Comparison of ENCODE assay signal across 10 cellular contexts in genomic region chr11:68635172-68635571, GRCh38. TPM values are rescaled to one million over a fixed set of nuclear protein-coding genes. Genes with fewer than 3 reads are reported as not detected.
DNase-seq lines count a peak whose midpoint lies in the region; ATAC-seq and TF ChIP-seq lines count a peak whose summit lies in the region.
"Not testable (repeated sequence)": the region's sequence is repeated elsewhere in the genome, so short reads cannot be mapped to it uniquely, and the experiment has no call there.
"Had no signal": no experiment of that assay in that cellular context is flagged by ENCODE, and none has a peak within 500 bp of the region (broad histone marks: within the 10 kb centered on the region; RNA-seq: fewer than 3 reads in every experiment).

No MANE protein-coding gene starts in this region.

- peak overlapping the region; percentile 2; the same call in 1 of the 2 replicates for H3K4me3 ChIP-seq in H7 (ENCODE audit: insufficient read depth, low read depth, low read length)
- H3K4me3 ChIP-seq in mesendoderm (ENCODE audit: low read length), result not testable (repeated sequence)

- CTCF ChIA-PET in WTC11 (lab: Charles Lee), result not testable (repeated sequence)

- H2BK15ac ChIP-seq in mesendoderm (replicated peaks; ENCODE audit: low read depth), result not testable (repeated sequence)

- H3K4me1 ChIP-seq in mesendoderm (ENCODE audit: control insufficient read depth, low read depth, low read length), result not testable (repeated sequence)

- not testable (repeated sequence) for H3K23ac ChIP-seq in mesendoderm (ENCODE audit: low read length)

- not testable (repeated sequence) for H3K9me3 Mint-ChIP-seq in WTC11

- WGBS in mesendoderm (ENCODE audit: extremely low coverage, insufficient coverage, low lambda C conversion rate), result no CpG with 5 or more reads among the region's 7 CpGs

- not testable (repeated sequence) for H3K79me1 ChIP-seq in mesendoderm (ENCODE audit: low read length)

- not testable (repeated sequence) for H3K36me3 Mint-ChIP-seq in WTC11

- H4K8ac ChIP-seq in mesendoderm (ENCODE audit: low read depth, low read length), result not testable (repeated sequence)

- H3K27ac ChIP-seq in mesendoderm (ENCODE audit: low read depth, low read length), result peak overlapping the region; percentile 62

- H3K9ac ChIP-seq in mesendoderm (ENCODE audit: low read length), result not testable (repeated sequence)

- not testable (repeated sequence) for H3K27me3 ChIP-seq in H7 (ENCODE audit: control insufficient read depth, insufficient read depth, low read length); mesendoderm (ENCODE audit: insufficient read depth, low read length, poor library complexity)

- H3K79me2 ChIP-seq in mesendoderm (ENCODE audit: control insufficient read depth, insufficient read depth, low read length), result not testable (repeated sequence)

- H3K56ac ChIP-seq in mesendoderm (ENCODE audit: low read length), result peak overlapping the region; percentile 77

- H3K4me2 ChIP-seq in mesendoderm (ENCODE audit: low read length), result not testable (repeated sequence)

- 0 out of 2 replicates have a peak overlapping the region, but pooled peaks have one; percentile 11 for H3K27ac Mint-ChIP-seq in WTC11

- DNase-seq in H7; WTC11 (ENCODE audit: low spot score): not testable (repeated sequence)
- peak; percentile 59 for DNase-seq in NCI-H82 (lab: John Stamatoyannopoulos, UW)
- DNase-seq in mesendoderm, result peak; percentile 63

- peak overlapping the region; percentile 85 for H3K18ac ChIP-seq in mesendoderm (ENCODE audit: low read length)

- peak overlapping the region; percentile 39 for H3K4me3 Mint-ChIP-seq in WTC11

- not testable (repeated sequence) for H4K5ac ChIP-seq in mesendoderm (ENCODE audit: low read length)

- not testable (repeated sequence) for H2BK5ac ChIP-seq in mesendoderm (ENCODE audit: low read length)

- H3K27me3 Mint-ChIP-seq in WTC11 (ENCODE audit: low read depth), result not testable (repeated sequence)

- not testable (repeated sequence) for H3K4ac ChIP-seq in mesendoderm (ENCODE audit: low read depth, low read length)

- H3K4me1 Mint-ChIP-seq in WTC11, result peaks cover 55% of the 10 kb centered on the region

- POLR2A ChIA-PET in WTC11 (lab: Charles Lee), result not testable (repeated sequence)

- ATAC-seq in WTC11, result not testable (repeated sequence)

- H2AK5ac ChIP-seq in mesendoderm (ENCODE audit: low read length), result not testable (repeated sequence)

- H2BK120ac ChIP-seq in mesendoderm (ENCODE audit: low read depth, low read length), result not testable (repeated sequence)

- H3K36me3 ChIP-seq in H7 (replicated peaks; ENCODE audit: control insufficient read depth, insufficient read depth, low read length); mesendoderm (ENCODE audit: control insufficient read depth, insufficient read depth, low read length): not testable (repeated sequence)

- not testable (repeated sequence) for TF ChIP-seq CTCF in WTC11 (IDR thresholded peaks at IDR 0.05)

RNA-seq across cellular contexts. Expression of gene GAL, which starts 49.2 kb away (rescaled TPM):
- total RNA-seq in H7 (2014; rRNA removed; shearing (Covaris generic)), result 192 and 226 TPM in 2 replicates
- 102 to 110 TPM (median 108 TPM) in 3 replicates for total RNA-seq in WTC11 (2021)
- polyA plus RNA-seq in mesendoderm (2013, experiment 1 of 2), result 1,656 TPM
- 1,755 TPM for polyA plus RNA-seq in mesendoderm (2013, experiment 2 of 2)
- total RNA-seq: CD4-positive, alpha-beta memory T cell; CD4-positive, CD25-positive, alpha-beta regulatory T cell; G401; GM12878 had no signal
- polyA plus RNA-seq: CD14-positive monocyte; CD4-positive, alpha-beta memory T cell; CD4-positive, CD25-positive, alpha-beta regulatory T cell; CD8-positive, alpha-beta memory T cell had no signal
